In the genomic region with DNA sequence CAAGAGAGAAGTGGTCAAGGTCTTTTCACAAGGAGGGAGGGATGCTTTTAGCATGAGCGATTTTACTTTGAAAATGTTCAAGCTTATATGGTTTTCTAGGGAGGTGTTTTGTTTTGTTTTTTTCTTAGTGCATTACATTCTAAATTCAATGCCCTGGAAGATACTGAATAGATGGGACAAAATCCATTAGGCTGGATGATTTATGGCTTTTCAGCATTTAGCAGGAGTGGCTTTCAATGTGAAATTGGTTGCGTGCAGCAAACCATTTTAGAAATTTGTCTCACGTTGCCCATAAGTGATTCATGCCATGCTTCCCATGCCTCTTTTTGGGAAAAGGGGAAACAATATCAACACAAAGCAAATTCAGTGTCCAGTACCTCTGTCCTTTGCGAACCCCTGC, we compare ENCODE assay signal across 2 cellular contexts.
TF ChIP-seq lines count a peak whose summit lies in the region.

No MANE protein-coding gene starts in this region.

TF ChIP-seq in WTC11, 78 proteins besides CTCF, POLR2A, EP300 and RAD21 (continued from another document and continues in another):
- TF ChIP-seq, protein P1, sequence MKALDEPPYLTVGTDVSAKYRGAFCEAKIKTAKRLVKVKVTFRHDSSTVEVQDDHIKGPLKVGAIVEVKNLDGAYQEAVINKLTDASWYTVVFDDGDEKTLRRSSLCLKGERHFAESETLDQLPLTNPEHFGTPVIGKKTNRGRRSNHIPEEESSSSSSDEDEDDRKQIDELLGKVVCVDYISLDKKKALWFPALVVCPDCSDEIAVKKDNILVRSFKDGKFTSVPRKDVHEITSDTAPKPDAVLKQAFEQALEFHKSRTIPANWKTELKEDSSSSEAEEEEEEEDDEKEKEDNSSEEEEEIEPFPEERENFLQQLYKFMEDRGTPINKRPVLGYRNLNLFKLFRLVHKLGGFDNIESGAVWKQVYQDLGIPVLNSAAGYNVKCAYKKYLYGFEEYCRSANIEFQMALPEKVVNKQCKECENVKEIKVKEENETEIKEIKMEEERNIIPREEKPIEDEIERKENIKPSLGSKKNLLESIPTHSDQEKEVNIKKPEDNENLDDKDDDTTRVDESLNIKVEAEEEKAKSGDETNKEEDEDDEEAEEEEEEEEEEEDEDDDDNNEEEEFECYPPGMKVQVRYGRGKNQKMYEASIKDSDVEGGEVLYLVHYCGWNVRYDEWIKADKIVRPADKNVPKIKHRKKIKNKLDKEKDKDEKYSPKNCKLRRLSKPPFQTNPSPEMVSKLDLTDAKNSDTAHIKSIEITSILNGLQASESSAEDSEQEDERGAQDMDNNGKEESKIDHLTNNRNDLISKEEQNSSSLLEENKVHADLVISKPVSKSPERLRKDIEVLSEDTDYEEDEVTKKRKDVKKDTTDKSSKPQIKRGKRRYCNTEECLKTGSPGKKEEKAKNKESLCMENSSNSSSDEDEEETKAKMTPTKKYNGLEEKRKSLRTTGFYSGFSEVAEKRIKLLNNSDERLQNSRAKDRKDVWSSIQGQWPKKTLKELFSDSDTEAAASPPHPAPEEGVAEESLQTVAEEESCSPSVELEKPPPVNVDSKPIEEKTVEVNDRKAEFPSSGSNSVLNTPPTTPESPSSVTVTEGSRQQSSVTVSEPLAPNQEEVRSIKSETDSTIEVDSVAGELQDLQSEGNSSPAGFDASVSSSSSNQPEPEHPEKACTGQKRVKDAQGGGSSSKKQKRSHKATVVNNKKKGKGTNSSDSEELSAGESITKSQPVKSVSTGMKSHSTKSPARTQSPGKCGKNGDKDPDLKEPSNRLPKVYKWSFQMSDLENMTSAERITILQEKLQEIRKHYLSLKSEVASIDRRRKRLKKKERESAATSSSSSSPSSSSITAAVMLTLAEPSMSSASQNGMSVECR (CRISPR knock-in tag; IDR thresholded peaks at IDR 0.05; ENCODE audit: borderline replicate concordance), result no peak
- no peak for TF ChIP-seq ZNF671 (CRISPR knock-in tag; IDR thresholded peaks at IDR 0.05)
- TF ChIP-seq, protein P2, sequence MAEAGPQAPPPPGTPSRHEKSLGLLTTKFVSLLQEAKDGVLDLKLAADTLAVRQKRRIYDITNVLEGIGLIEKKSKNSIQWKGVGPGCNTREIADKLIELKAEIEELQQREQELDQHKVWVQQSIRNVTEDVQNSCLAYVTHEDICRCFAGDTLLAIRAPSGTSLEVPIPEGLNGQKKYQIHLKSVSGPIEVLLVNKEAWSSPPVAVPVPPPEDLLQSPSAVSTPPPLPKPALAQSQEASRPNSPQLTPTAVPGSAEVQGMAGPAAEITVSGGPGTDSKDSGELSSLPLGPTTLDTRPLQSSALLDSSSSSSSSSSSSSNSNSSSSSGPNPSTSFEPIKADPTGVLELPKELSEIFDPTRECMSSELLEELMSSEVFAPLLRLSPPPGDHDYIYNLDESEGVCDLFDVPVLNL (CRISPR knock-in tag; IDR thresholded peaks at IDR 0.05; ENCODE audit: borderline replicate concordance, low read depth), result no peak
- TF ChIP-seq, protein P3, sequence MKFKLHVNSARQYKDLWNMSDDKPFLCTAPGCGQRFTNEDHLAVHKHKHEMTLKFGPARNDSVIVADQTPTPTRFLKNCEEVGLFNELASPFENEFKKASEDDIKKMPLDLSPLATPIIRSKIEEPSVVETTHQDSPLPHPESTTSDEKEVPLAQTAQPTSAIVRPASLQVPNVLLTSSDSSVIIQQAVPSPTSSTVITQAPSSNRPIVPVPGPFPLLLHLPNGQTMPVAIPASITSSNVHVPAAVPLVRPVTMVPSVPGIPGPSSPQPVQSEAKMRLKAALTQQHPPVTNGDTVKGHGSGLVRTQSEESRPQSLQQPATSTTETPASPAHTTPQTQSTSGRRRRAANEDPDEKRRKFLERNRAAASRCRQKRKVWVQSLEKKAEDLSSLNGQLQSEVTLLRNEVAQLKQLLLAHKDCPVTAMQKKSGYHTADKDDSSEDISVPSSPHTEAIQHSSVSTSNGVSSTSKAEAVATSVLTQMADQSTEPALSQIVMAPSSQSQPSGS (CRISPR knock-in tag; IDR thresholded peaks at IDR 0.05; ENCODE audit: borderline replicate concordance, low read depth), result no peak
- no peak for TF ChIP-seq HMGA2 (CRISPR knock-in tag; IDR thresholded peaks at IDR 0.05)
- TF ChIP-seq ZNF317 (CRISPR knock-in tag; IDR thresholded peaks at IDR 0.05; ENCODE audit: borderline replicate concordance, low read depth), result no peak
- TF ChIP-seq, protein P4, sequence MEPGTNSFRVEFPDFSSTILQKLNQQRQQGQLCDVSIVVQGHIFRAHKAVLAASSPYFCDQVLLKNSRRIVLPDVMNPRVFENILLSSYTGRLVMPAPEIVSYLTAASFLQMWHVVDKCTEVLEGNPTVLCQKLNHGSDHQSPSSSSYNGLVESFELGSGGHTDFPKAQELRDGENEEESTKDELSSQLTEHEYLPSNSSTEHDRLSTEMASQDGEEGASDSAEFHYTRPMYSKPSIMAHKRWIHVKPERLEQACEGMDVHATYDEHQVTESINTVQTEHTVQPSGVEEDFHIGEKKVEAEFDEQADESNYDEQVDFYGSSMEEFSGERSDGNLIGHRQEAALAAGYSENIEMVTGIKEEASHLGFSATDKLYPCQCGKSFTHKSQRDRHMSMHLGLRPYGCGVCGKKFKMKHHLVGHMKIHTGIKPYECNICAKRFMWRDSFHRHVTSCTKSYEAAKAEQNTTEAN (CRISPR knock-in tag; IDR thresholded peaks at IDR 0.05), result no peak
- TF ChIP-seq ZNF232 (CRISPR knock-in tag; IDR thresholded peaks at IDR 0.05), result no peak
- TF ChIP-seq, protein P5, sequence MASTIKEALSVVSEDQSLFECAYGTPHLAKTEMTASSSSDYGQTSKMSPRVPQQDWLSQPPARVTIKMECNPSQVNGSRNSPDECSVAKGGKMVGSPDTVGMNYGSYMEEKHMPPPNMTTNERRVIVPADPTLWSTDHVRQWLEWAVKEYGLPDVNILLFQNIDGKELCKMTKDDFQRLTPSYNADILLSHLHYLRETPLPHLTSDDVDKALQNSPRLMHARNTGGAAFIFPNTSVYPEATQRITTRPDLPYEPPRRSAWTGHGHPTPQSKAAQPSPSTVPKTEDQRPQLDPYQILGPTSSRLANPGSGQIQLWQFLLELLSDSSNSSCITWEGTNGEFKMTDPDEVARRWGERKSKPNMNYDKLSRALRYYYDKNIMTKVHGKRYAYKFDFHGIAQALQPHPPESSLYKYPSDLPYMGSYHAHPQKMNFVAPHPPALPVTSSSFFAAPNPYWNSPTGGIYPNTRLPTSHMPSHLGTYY (CRISPR knock-in tag; IDR thresholded peaks at IDR 0.05), result no peak
- TF ChIP-seq, protein P6, sequence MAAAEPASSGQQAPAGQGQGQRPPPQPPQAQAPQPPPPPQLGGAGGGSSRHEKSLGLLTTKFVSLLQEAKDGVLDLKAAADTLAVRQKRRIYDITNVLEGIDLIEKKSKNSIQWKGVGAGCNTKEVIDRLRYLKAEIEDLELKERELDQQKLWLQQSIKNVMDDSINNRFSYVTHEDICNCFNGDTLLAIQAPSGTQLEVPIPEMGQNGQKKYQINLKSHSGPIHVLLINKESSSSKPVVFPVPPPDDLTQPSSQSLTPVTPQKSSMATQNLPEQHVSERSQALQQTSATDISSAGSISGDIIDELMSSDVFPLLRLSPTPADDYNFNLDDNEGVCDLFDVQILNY (CRISPR knock-in tag; IDR thresholded peaks at IDR 0.05), result no peak
- TF ChIP-seq ZNF396 (CRISPR knock-in tag; IDR thresholded peaks at IDR 0.05; ENCODE audit: borderline replicate concordance), result no peak
- no peak for TF ChIP-seq ZNF423 (CRISPR knock-in tag; IDR thresholded peaks at IDR 0.05)

TF ChIP-seq in SK-N-SH treated with all-trans-retinoic acid at 6 μM for 48 hours, 23 proteins besides CTCF, POLR2A, EP300 and RAD21 (continued from another document):
- TF ChIP-seq ZC3H10 (CRISPR knock-in tag; IDR thresholded peaks at IDR 0.05), result no peak
- TF ChIP-seq ARNTL (CRISPR knock-in tag; IDR thresholded peaks at IDR 0.05; ENCODE audit: borderline replicate concordance, low read depth), result no peak
- TF ChIP-seq ESRRG (CRISPR knock-in tag; IDR thresholded peaks at IDR 0.05), result no peak
- TF ChIP-seq ZNF8 (CRISPR knock-in tag; IDR thresholded peaks at IDR 0.05), result no peak
- TF ChIP-seq, protein P7, sequence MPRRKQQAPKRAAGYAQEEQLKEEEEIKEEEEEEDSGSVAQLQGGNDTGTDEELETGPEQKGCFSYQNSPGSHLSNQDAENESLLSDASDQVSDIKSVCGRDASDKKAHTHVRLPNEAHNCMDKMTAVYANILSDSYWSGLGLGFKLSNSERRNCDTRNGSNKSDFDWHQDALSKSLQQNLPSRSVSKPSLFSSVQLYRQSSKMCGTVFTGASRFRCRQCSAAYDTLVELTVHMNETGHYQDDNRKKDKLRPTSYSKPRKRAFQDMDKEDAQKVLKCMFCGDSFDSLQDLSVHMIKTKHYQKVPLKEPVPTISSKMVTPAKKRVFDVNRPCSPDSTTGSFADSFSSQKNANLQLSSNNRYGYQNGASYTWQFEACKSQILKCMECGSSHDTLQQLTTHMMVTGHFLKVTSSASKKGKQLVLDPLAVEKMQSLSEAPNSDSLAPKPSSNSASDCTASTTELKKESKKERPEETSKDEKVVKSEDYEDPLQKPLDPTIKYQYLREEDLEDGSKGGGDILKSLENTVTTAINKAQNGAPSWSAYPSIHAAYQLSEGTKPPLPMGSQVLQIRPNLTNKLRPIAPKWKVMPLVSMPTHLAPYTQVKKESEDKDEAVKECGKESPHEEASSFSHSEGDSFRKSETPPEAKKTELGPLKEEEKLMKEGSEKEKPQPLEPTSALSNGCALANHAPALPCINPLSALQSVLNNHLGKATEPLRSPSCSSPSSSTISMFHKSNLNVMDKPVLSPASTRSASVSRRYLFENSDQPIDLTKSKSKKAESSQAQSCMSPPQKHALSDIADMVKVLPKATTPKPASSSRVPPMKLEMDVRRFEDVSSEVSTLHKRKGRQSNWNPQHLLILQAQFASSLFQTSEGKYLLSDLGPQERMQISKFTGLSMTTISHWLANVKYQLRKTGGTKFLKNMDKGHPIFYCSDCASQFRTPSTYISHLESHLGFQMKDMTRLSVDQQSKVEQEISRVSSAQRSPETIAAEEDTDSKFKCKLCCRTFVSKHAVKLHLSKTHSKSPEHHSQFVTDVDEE (CRISPR knock-in tag; IDR thresholded peaks at IDR 0.05), result no peak
- TF ChIP-seq ZFP30 (CRISPR knock-in tag; IDR thresholded peaks at IDR 0.05), result no peak
- TF ChIP-seq BACH2 (CRISPR knock-in tag; IDR thresholded peaks at IDR 0.05; ENCODE audit: borderline replicate concordance), result no peak
- TF ChIP-seq TOX (CRISPR knock-in tag; IDR thresholded peaks at IDR 0.05; ENCODE audit: borderline replicate concordance), result no peak
- no peak for TF ChIP-seq ZNF565 (CRISPR knock-in tag; conservative IDR thresholded peaks at IDR 0.05; ENCODE audit: low read depth)
- TF ChIP-seq CSDC2 (CRISPR knock-in tag; IDR thresholded peaks at IDR 0.05), result no peak
TF ChIP-seq in SK-N-SH treated with all-trans-retinoic acid at 6 μM for 48 hours: peak in this region for 0.
